14 cellular contexts compared by ENCODE assay signal in genomic region chrX:36445576-36445975, GRCh38.
DNase-seq lines count a peak whose midpoint lies in the region; ATAC-seq and TF ChIP-seq lines count a peak whose summit lies in the region.
"Had no signal": no experiment of that assay in that cellular context is flagged by ENCODE, and none has a peak within 500 bp of the region (broad histone marks: within the 10 kb centered on the region; RNA-seq: fewer than 3 reads in every experiment).

No MANE protein-coding gene starts in this region.

- ATAC-seq in left lung = peak; percentile 62
- ATAC-seq in foreskin keratinocyte = no peak
- ATAC-seq: GM12878 had no signal

- H3K27me3 ChIP-seq in MM.1S (replicated peaks; ENCODE audit: insufficient read depth, low read length) = no peaks in the 10 kb centered on the region
- H3K27me3 ChIP-seq in left lung = no peaks in the 10 kb centered on the region
- H3K27me3 ChIP-seq in WERI-Rb-1 (ENCODE audit: insufficient read depth, low read depth, severe bottlenecking) = no peaks in the 10 kb centered on the region
- no peaks in the 10 kb centered on the region for H3K27me3 ChIP-seq in foreskin keratinocyte

- TF ChIP-seq CTCF in MM.1S (IDR thresholded peaks at IDR 0.05; ENCODE audit: low read length) (no peak), left lung (IDR thresholded peaks at IDR 0.05) (no peak), WERI-Rb-1 (IDR thresholded peaks at IDR 0.05; ENCODE audit: low read depth, low read length) (no peak), foreskin keratinocyte (conservative IDR thresholded peaks at IDR 0.05) (no peak)

- H3K79me2 ChIP-seq in MM.1S (ENCODE audit: low read length) = no peaks in the 10 kb centered on the region

- no peaks in the 10 kb centered on the region; the same call in 1 of the 2 replicates for H3F3A ChIP-seq in MM.1S (ENCODE audit: insufficient read depth, low read length)

- intact Hi-C loops in left lung (cut with DNase I) = no loop called here

- H3K36me3 ChIP-seq in MM.1S (replicated peaks; ENCODE audit: insufficient read depth, low read length) (no peaks in the 10 kb centered on the region), left lung (no peaks in the 10 kb centered on the region), WERI-Rb-1 (no peaks in the 10 kb centered on the region)
- H3K36me3 ChIP-seq: BLaER1 had no signal

- H3K4me3 ChIP-seq in MM.1S (ENCODE audit: low read length) (no peak overlapping the region), left lung (no peak overlapping the region), WERI-Rb-1 (ENCODE audit: low read depth, low read length) (no peak overlapping the region)
- H3K4me3 ChIP-seq: BLaER1, GM12878, GM23248 had no signal

- H3K27ac ChIP-seq in MM.1S (ENCODE audit: low read length) (no peak overlapping the region), left lung (no peak overlapping the region), WERI-Rb-1 (no peak overlapping the region), foreskin keratinocyte (no peak overlapping the region)
- H3K27ac ChIP-seq: BLaER1, GM23248 had no signal

- H4K20me1 ChIP-seq in MM.1S (ENCODE audit: insufficient read depth, low read length) = no peaks in the 10 kb centered on the region
- H4K20me1 ChIP-seq: BLaER1 had no signal

- H3K4me2 ChIP-seq in MM.1S (ENCODE audit: low read depth, low read length) = peak overlapping the region; percentile 46
- H3K4me2 ChIP-seq: BLaER1 had no signal

- H2AFZ ChIP-seq in MM.1S (ENCODE audit: low read length) = no peak overlapping the region
- H2AFZ ChIP-seq: GM23248 had no signal

- H3K9ac ChIP-seq in MM.1S (ENCODE audit: low read length) = no peak overlapping the region
- H3K9ac ChIP-seq: BLaER1, GM23248 had no signal

- peaks cover 8% of the 10 kb centered on the region; the same call in 1 of the 2 replicates for H3K4me1 ChIP-seq in MM.1S (ENCODE audit: low read length)
- no peaks in the 10 kb centered on the region for H3K4me1 ChIP-seq in left lung
- no peaks in the 10 kb centered on the region for H3K4me1 ChIP-seq in foreskin keratinocyte
- H3K4me1 ChIP-seq: BLaER1 had no signal

- H3K9me3 ChIP-seq in MM.1S (replicated peaks; ENCODE audit: insufficient read depth, low read length) (no peaks in the 10 kb centered on the region), left lung (no peaks in the 10 kb centered on the region), WERI-Rb-1 (ENCODE audit: severe bottlenecking) (no peaks in the 10 kb centered on the region)

- H3K9me2 ChIP-seq in MM.1S (replicated peaks; ENCODE audit: insufficient read depth, low read length) = no peaks in the 10 kb centered on the region

- peak; percentile 46 for DNase-seq in MM.1S
- DNase-seq in cerebellum (ENCODE audit: low spot score) = peak; percentile 4
- no peak for DNase-seq in left lung
- no peak for DNase-seq in NCI-H345 treated with DMSO at 0.1 percent for 48 hours (lab: John Stamatoyannopoulos, UW; ENCODE audit: unreplicated experiment)
- no peak for DNase-seq in WERI-Rb-1
- no peak for DNase-seq in foreskin keratinocyte
- DNase-seq in T-helper 2 cell = no peak
- DNase-seq: CD8-positive, alpha-beta memory T cell; DMS53; GM23248; H7; IMR-90 had no signal

Comparison
In these comparisons a context has a peak if more than half of its experiments do, and no peak if none do; other contexts are left out.
1. DNase-seq: peak in MM.1S (single experiment) and cerebellum (single experiment); none in left lung (0 of 2), NCI-H345 treated with DMSO at 0.1 percent for 48 hours (single experiment), WERI-Rb-1 (single experiment), foreskin keratinocyte (0 of 2) and T-helper 2 cell (0 of 5).